In the genomic region with DNA sequence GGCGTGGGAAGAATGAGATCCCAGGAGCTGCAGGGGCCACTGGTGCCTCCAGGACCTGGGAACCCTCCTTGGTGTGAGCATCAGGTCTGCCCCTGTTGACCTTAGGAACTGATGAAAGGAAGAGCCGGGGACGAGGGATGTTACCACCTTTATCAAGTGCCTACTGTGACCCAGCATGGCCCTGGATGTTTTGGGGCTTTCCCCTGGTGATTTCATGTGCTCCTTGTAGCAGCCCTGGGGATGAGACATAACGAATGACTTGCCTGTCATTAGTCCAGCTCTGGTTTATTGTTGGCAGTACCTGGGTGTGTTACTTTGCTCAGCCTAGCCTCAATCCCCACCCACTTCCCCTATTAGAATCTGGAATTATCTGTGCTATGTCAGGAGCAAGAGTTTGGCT, we compare ENCODE assay signal across 16 cellular contexts. TPM values are rescaled to one million over a fixed set of nuclear protein-coding genes. Genes with fewer than 3 reads are reported as not detected.
DNase-seq lines count a peak whose midpoint lies in the region; ATAC-seq and TF ChIP-seq lines count a peak whose summit lies in the region.
"Had no signal": no experiment of that assay in that cellular context is flagged by ENCODE, and none has a peak within 500 bp of the region (broad histone marks: within the 10 kb centered on the region; RNA-seq: fewer than 3 reads in every experiment).

No MANE protein-coding gene starts in this region.

- H3K4me3 ChIP-seq in coronary artery: no peak overlapping the region
- no peak overlapping the region for H3K4me3 ChIP-seq in spleen
- H3K4me3 ChIP-seq: BLaER1 had no signal

- no peaks in the 10 kb centered on the region for H3K79me2 ChIP-seq in H9 (ENCODE audit: insufficient read depth, low read length)

- no peak overlapping the region for H3K4ac ChIP-seq in H9 (ENCODE audit: low read depth, low read length)

- peaks cover 0 to 12% (median 0%) of the 10 kb centered on the region in 6 donors for H3K36me3 ChIP-seq in spleen
- H3K36me3 ChIP-seq: BLaER1 had no signal

- H4K20me1 ChIP-seq in H9 (ENCODE audit: control insufficient read depth, insufficient read depth, insufficient read length): no peaks in the 10 kb centered on the region
- H4K20me1 ChIP-seq: BLaER1 had no signal

- H3K14ac ChIP-seq in H9 (ENCODE audit: insufficient read depth, low read length): no peak overlapping the region

- H2BK5ac ChIP-seq in H9 (ENCODE audit: insufficient read length, low read length): no peak overlapping the region

- H3K4me1 ChIP-seq in spleen: no peaks in the 10 kb centered on the region
- no peaks in the 10 kb centered on the region for H3K4me1 ChIP-seq in H9 (ENCODE audit: insufficient read depth, low read length)
- H3K4me1 ChIP-seq: BLaER1 had no signal

- H3K18ac ChIP-seq in H9 (ENCODE audit: insufficient read length, low read depth, low read length): no peak overlapping the region

- peak; percentile 68 for ATAC-seq in activated CD4-positive, alpha-beta T cell treated with anti-CD3 and anti-CD28 coated beads for 36 hours
- ATAC-seq: HCT116 had no signal

- no peak overlapping the region for H2AFZ ChIP-seq in H9 (ENCODE audit: low read length)

- H3K27me3 Mint-ChIP-seq in activated CD4-positive, alpha-beta T cell treated with anti-CD3 and anti-CD28 coated beads for 36 hours: peaks cover 25% of the 10 kb centered on the region
- no peaks in the 10 kb centered on the region; the same call in 1 of the 2 replicates for H3K27me3 Mint-ChIP-seq in H9 (ENCODE audit: low read depth)

- no peak overlapping the region for H3K27ac Mint-ChIP-seq in activated CD4-positive, alpha-beta T cell treated with anti-CD3 and anti-CD28 coated beads for 36 hours
- no peak overlapping the region; a peak in 1 of 7 replicates for H3K27ac Mint-ChIP-seq in H9

- H3K4me1 Mint-ChIP-seq in activated CD4-positive, alpha-beta T cell treated with anti-CD3 and anti-CD28 coated beads for 36 hours: peaks cover 5% of the 10 kb centered on the region
- H3K4me1 Mint-ChIP-seq in H9: peaks cover 0 to 2% of the 10 kb centered on the region in 2 experiments; a peak in 2 of 4 replicates
- H3K4me1 Mint-ChIP-seq: CD8-positive, alpha-beta memory T cell had no signal

- no peak overlapping the region for H3K9ac ChIP-seq in H9 (ENCODE audit: extremely low read depth, insufficient read length, low read length)
- H3K9ac ChIP-seq: BLaER1 had no signal

- WGBS in spleen, 5 donors: 74 to 83% (median 75%) methylated on average over 4 of the region's 4 CpGs
- no CpG with 5 or more reads among the region's 4 CpGs for WGBS in H9 (ENCODE audit: extremely low coverage, insufficient read length, low lambda C conversion rate)

- H3K27ac ChIP-seq in coronary artery: no peak overlapping the region
- no peak overlapping the region for H3K27ac ChIP-seq in spleen
- no peak overlapping the region for H3K27ac ChIP-seq in H9 (ENCODE audit: insufficient read length, low read depth, low read length)
- H3K27ac ChIP-seq: 22Rv1, BLaER1 had no signal

- H2AK5ac ChIP-seq in H9 (ENCODE audit: insufficient read length, low read length): no peak overlapping the region

- H3K27me3 ChIP-seq in spleen (replicated peaks in 1 of 7): peaks cover 0 to 7% (median 0%) of the 10 kb centered on the region in 7 donors
- no peaks in the 10 kb centered on the region for H3K27me3 ChIP-seq in H9 (ENCODE audit: insufficient read depth, low read length)
- H3K27me3 ChIP-seq: BLaER1 had no signal

- no peak overlapping the region for H3K4me3 Mint-ChIP-seq in activated CD4-positive, alpha-beta T cell treated with anti-CD3 and anti-CD28 coated beads for 36 hours
- no peak overlapping the region for H3K4me3 Mint-ChIP-seq in H9
- H3K4me3 Mint-ChIP-seq: CD8-positive, alpha-beta memory T cell had no signal

- H4K91ac ChIP-seq in H9 (ENCODE audit: insufficient read length, low read depth, low read length): no peak overlapping the region

- H3K23me2 ChIP-seq in H9 (ENCODE audit: insufficient read length, low read depth, low read length, poor library complexity, severe bottlenecking): no peaks in the 10 kb centered on the region

- no peak overlapping the region for H4K8ac ChIP-seq in H9 (replicated peaks; ENCODE audit: insufficient read length, low read depth, low read length)

- H3K9me3 Mint-ChIP-seq in activated CD4-positive, alpha-beta T cell treated with anti-CD3 and anti-CD28 coated beads for 36 hours (ENCODE audit: low read depth): no peaks in the 10 kb centered on the region
- no peaks in the 10 kb centered on the region; a peak in 2 of 5 replicates for H3K9me3 Mint-ChIP-seq in H9

- DNase-seq in activated CD4-positive, alpha-beta T cell treated with anti-CD3 and anti-CD28 coated beads for 36 hours: no peak
- no peak for DNase-seq in activated CD4-positive, alpha-beta T cell treated with anti-CD3 and anti-CD28 coated beads, Interleukin-2, amount 50 U/mL, for 1 hour
- DNase-seq in GM20000 (ENCODE audit: low spot score): peak; percentile 51
- peak; percentile 29 for DNase-seq in coronary artery (ENCODE audit: low spot score)
- DNase-seq in spleen: peak; percentile 33
- DNase-seq in DMS 273 (lab: John Stamatoyannopoulos, UW; ENCODE audit: unreplicated experiment): no peak
- no peak for DNase-seq in NCI-H1092 treated with DMSO at 0.1 percent for 48 hours (lab: John Stamatoyannopoulos, UW)
- no peak for DNase-seq in H9
- DNase-seq: CD8-positive, alpha-beta memory T cell; Karpas-422; MM.1S; NCI-H187 treated with DMSO at 0.1 percent for 48 hours; NCI-H774 had no signal

- no peak overlapping the region for H3K23ac ChIP-seq in H9 (ENCODE audit: insufficient read length, low read depth, low read length)

- H3K56ac ChIP-seq in H9 (ENCODE audit: insufficient read length, low read depth, low read length): no peak overlapping the region

- no peak overlapping the region for H3K4me2 ChIP-seq in H9 (ENCODE audit: insufficient read depth, insufficient read length, low read length)
- H3K4me2 ChIP-seq: BLaER1 had no signal

- no peak overlapping the region for H2BK12ac ChIP-seq in H9 (ENCODE audit: insufficient read length, low read depth, low read length)

- TF ChIP-seq POLR2A in spleen (IDR thresholded peaks at IDR 0.05): no peak

- no peaks in the 10 kb centered on the region for H3K36me3 Mint-ChIP-seq in activated CD4-positive, alpha-beta T cell treated with anti-CD3 and anti-CD28 coated beads for 36 hours (ENCODE audit: low read depth)
- H3K36me3 Mint-ChIP-seq in H9 (ENCODE audit: insufficient read depth in 1 of 3, low read depth in 3 of 3): peaks cover 39 to 52% (median 45%) of the 10 kb centered on the region in 3 experiments
- H3K36me3 Mint-ChIP-seq: CD8-positive, alpha-beta memory T cell had no signal

- H4K5ac ChIP-seq in H9 (ENCODE audit: insufficient read length, low read depth, low read length): no peak overlapping the region

- H2BK120ac ChIP-seq in H9 (ENCODE audit: low read depth, low read length, poor library complexity, severe bottlenecking): no peak overlapping the region

- H3K9me3 ChIP-seq in spleen (no peaks in the 10 kb centered on the region), H9 (ENCODE audit: control insufficient read depth, low read depth, low read length) (no peaks in the 10 kb centered on the region)
- H3K9me3 ChIP-seq: BLaER1 had no signal

- H2BK15ac ChIP-seq in H9 (ENCODE audit: low read depth, low read length): no peak overlapping the region

- H3T11ph ChIP-seq in H9 (ENCODE audit: low read length): no peak overlapping the region

- TF ChIP-seq CTCF in GM20000 (IDR thresholded peaks at IDR 0.05; ENCODE audit: extremely low read depth, missing control alignments) (no peak), coronary artery (IDR thresholded peaks at IDR 0.05) (no peak), spleen (IDR thresholded peaks at IDR 0.05 in 8 of 11, conservative IDR thresholded peaks at IDR 0.05 in 3 of 11) (no peak), H9 (conservative IDR thresholded peaks at IDR 0.05) (no peak)

- POLR2A ChIA-PET in activated CD4-positive, alpha-beta T cell treated with anti-CD3 and anti-CD28 coated beads for 36 hours (lab: Charles Lee): no interaction called here

- no peaks in the 10 kb centered on the region for H3K79me1 ChIP-seq in H9 (ENCODE audit: insufficient read depth, low read depth, low read length, poor library complexity, severe bottlenecking)

- intact Hi-C loops in activated CD4-positive, alpha-beta T cell treated with anti-CD3 and anti-CD28 coated beads for 36 hours (cut with DNase I, micrococcal nuclease): no loop called here
- intact Hi-C loops in spleen (cut with DNase I; ENCODE audit: low total_unique reads): no loop called here

- CTCF ChIA-PET in activated CD4-positive, alpha-beta T cell treated with anti-CD3 and anti-CD28 coated beads for 36 hours (lab: Charles Lee): no interaction called here

- H2BK20ac ChIP-seq in H9 (ENCODE audit: low read depth, low read length, poor library complexity, severe bottlenecking): no peak overlapping the region

RNA-seq across cellular contexts. Expression of gene WSCD1, which starts 39.9 kb away (rescaled TPM):
- under 1 TPM; 0.04 to 0.16 TPM for total RNA-seq in activated CD4-positive, alpha-beta T cell treated with anti-CD3 and anti-CD28 coated beads for 36 hours
- total RNA-seq in spleen: 10 to 100 TPM; 22.9 to 84.1 (median 53.6) TPM
- polyA plus RNA-seq in spleen: 1 to 10 TPM; 2.4 to 6.2 (median 5.8) TPM
- 33.6 and 34.9 TPM in 2 replicates for total RNA-seq in H9 (2021)
- polyA plus RNA-seq: CD8-positive, alpha-beta memory T cell had no signal

Comparison
In these comparisons a context has a peak if more than half of its experiments do, and no peak if none do; other contexts are left out.
1. DNase-seq: peak in GM20000 (single experiment), coronary artery (single experiment) and spleen (single experiment); none in activated CD4-positive, alpha-beta T cell treated with anti-CD3 and anti-CD28 coated beads for 36 hours (single experiment), activated CD4-positive, alpha-beta T cell treated with anti-CD3 and anti-CD28 coated beads, Interleukin-2, amount 50 U/mL, for 1 hour (single experiment), DMS 273 (single experiment), NCI-H1092 treated with DMSO at 0.1 percent for 48 hours (single experiment) and H9 (single experiment).
2. RNA of gene WSCD1, which starts 39.9 kb away (total RNA-seq): 22.9 to 84.1 TPM in spleen and 33.6 to 34.9 TPM in H9; 0.04 to 0.16 TPM in activated CD4-positive, alpha-beta T cell treated with anti-CD3 and anti-CD28 coated beads for 36 hours; every median in the first group is over 10 times any median in the second.